ENCODE assay signal across 8 cellular contexts in genomic region chr16:56931253-56931768, GRCh38. TPM values are rescaled to one million over a fixed set of nuclear protein-coding genes. Genes with fewer than 3 reads are reported as not detected.
DNase-seq lines count a peak whose midpoint lies in the region; ATAC-seq and TF ChIP-seq lines count a peak whose summit lies in the region.

No MANE protein-coding gene starts in this region.

- H3K9me3 Mint-ChIP-seq in activated T-helper 2 cell treated with anti-CD3 and anti-CD28 coated beads, Interferon-gamma antibody, Interleukin-2, Interleukin-4, amounts not matched to agents 10 μg/mL and 5 μg/mL and 100 μg/mL, durations not matched to agents 14 hours and 24 hours and 36 hours, result no peaks in the 10 kb centered on the region
- H3K9me3 Mint-ChIP-seq in stimulated activated effector memory CD8-positive, alpha-beta T cell treated with anti-CD3 and anti-CD28 coated beads, Interleukin-12 subunit alpha, Interleukin-12 subunit beta, amount 100 ng/mL, for 72 hours, result no peaks in the 10 kb centered on the region

- peaks cover 27% of the 10 kb centered on the region for H3K4me1 Mint-ChIP-seq in activated T-helper 2 cell treated with anti-CD3 and anti-CD28 coated beads, Interferon-gamma antibody, Interleukin-2, Interleukin-4, amounts not matched to agents 10 μg/mL and 5 μg/mL and 100 μg/mL, durations not matched to agents 14 hours and 24 hours and 36 hours (ENCODE audit: low read depth)
- peaks cover 37% of the 10 kb centered on the region for H3K4me1 Mint-ChIP-seq in stimulated activated effector memory CD8-positive, alpha-beta T cell treated with anti-CD3 and anti-CD28 coated beads, Interleukin-12 subunit alpha, Interleukin-12 subunit beta, amount 100 ng/mL, for 72 hours

- no peaks in the 10 kb centered on the region for H3K27me3 ChIP-seq in hepatocyte

- H3K79me2 ChIP-seq in hepatocyte, result peaks cover 43% of the 10 kb centered on the region

- no peaks in the 10 kb centered on the region for H3K9me3 ChIP-seq in hepatocyte (ENCODE audit: low read depth)

- H3K36me3 ChIP-seq in hepatocyte (replicated peaks; ENCODE audit: insufficient read depth, low read depth), result no peaks in the 10 kb centered on the region

- intact Hi-C loops in activated T-helper 2 cell treated with anti-CD3 and anti-CD28 coated beads, Interferon-gamma antibody, Interleukin-2, Interleukin-4, amounts not matched to agents 10 μg/mL and 5 μg/mL and 100 μg/mL, durations not matched to agents 14 hours and 24 hours and 36 hours (cut with micrococcal nuclease), result loop anchor here (10.0 kb wide), 2 partner anchors 197 to 673 kb away; partner anchors contain the start of gene NUP93

- no peak for DNase-seq in activated T-helper 2 cell treated with anti-CD3 and anti-CD28 coated beads, Interferon-gamma antibody, Interleukin-2, Interleukin-4, amounts not matched to agents 10 μg/mL and 5 μg/mL and 100 μg/mL, durations not matched to agents 14 hours and 24 hours and 36 hours (ENCODE audit: low spot score)
- peak; percentile 28 for DNase-seq in hepatocyte (ENCODE audit: low spot score)
- DNase-seq in stimulated activated effector memory CD8-positive, alpha-beta T cell treated with anti-CD3 and anti-CD28 coated beads, Interleukin-12 subunit alpha, Interleukin-12 subunit beta, amount 100 ng/mL, for 72 hours (ENCODE audit: low spot score in 2 of 2), result no peak
- no peak for DNase-seq in iPS-NIHi11 (ENCODE audit: low spot score)
- DNase-seq in GM19240 (ENCODE audit: insufficient read length, low spot score), result no peak

- peak overlapping the region; percentile 73 for H3K4me3 Mint-ChIP-seq in activated T-helper 2 cell treated with anti-CD3 and anti-CD28 coated beads, Interferon-gamma antibody, Interleukin-2, Interleukin-4, amounts not matched to agents 10 μg/mL and 5 μg/mL and 100 μg/mL, durations not matched to agents 14 hours and 24 hours and 36 hours (ENCODE audit: low read depth)
- H3K4me3 Mint-ChIP-seq in stimulated activated effector memory CD8-positive, alpha-beta T cell treated with anti-CD3 and anti-CD28 coated beads, Interleukin-12 subunit alpha, Interleukin-12 subunit beta, amount 100 ng/mL, for 72 hours, result peak overlapping the region; percentile 99

- TF ChIP-seq CTCF in hepatocyte (IDR thresholded peaks at IDR 0.05; ENCODE audit: poor library complexity), result no peak

- H3K27ac ChIP-seq in hepatocyte, result peak overlapping the region; percentile 94

- peak overlapping the region; percentile 8; the same call in 1 of the 2 replicates for H3K4me3 ChIP-seq in GM08714 (ENCODE audit: low read length)
- no peak overlapping the region for H3K4me3 ChIP-seq in hepatocyte

- ATAC-seq in GM21390 (IDR thresholded peaks at IDR 0.05; ENCODE audit: unreplicated experiment) (peak; percentile 45), HG03571 (IDR thresholded peaks at IDR 0.05; ENCODE audit: unreplicated experiment) (peak; percentile 28)
- ATAC-seq in stimulated activated effector memory CD8-positive, alpha-beta T cell treated with anti-CD3 and anti-CD28 coated beads, Interleukin-12 subunit alpha, Interleukin-12 subunit beta, amount 100 ng/mL, for 72 hours, result peak; percentile 0

- H3K4me1 ChIP-seq in hepatocyte (ENCODE audit: insufficient read depth), result peaks cover 21% of the 10 kb centered on the region

- H3K27me3 Mint-ChIP-seq in activated T-helper 2 cell treated with anti-CD3 and anti-CD28 coated beads, Interferon-gamma antibody, Interleukin-2, Interleukin-4, amounts not matched to agents 10 μg/mL and 5 μg/mL and 100 μg/mL, durations not matched to agents 14 hours and 24 hours and 36 hours (ENCODE audit: low read depth), result no peaks in the 10 kb centered on the region

- H3K4me2 ChIP-seq in hepatocyte, result peak overlapping the region; percentile 80

- peaks cover 39% of the 10 kb centered on the region for H3K36me3 Mint-ChIP-seq in activated T-helper 2 cell treated with anti-CD3 and anti-CD28 coated beads, Interferon-gamma antibody, Interleukin-2, Interleukin-4, amounts not matched to agents 10 μg/mL and 5 μg/mL and 100 μg/mL, durations not matched to agents 14 hours and 24 hours and 36 hours (ENCODE audit: low read depth)
- H3K36me3 Mint-ChIP-seq in stimulated activated effector memory CD8-positive, alpha-beta T cell treated with anti-CD3 and anti-CD28 coated beads, Interleukin-12 subunit alpha, Interleukin-12 subunit beta, amount 100 ng/mL, for 72 hours, result peaks cover 52% of the 10 kb centered on the region

- peak overlapping the region; percentile 65 for H2AFZ ChIP-seq in hepatocyte

- H3K27ac Mint-ChIP-seq in activated T-helper 2 cell treated with anti-CD3 and anti-CD28 coated beads, Interferon-gamma antibody, Interleukin-2, Interleukin-4, amounts not matched to agents 10 μg/mL and 5 μg/mL and 100 μg/mL, durations not matched to agents 14 hours and 24 hours and 36 hours, result peak overlapping the region; percentile 97
- peak overlapping the region; percentile 100 for H3K27ac Mint-ChIP-seq in stimulated activated effector memory CD8-positive, alpha-beta T cell treated with anti-CD3 and anti-CD28 coated beads, Interleukin-12 subunit alpha, Interleukin-12 subunit beta, amount 100 ng/mL, for 72 hours

- H3K9me2 ChIP-seq in hepatocyte (replicated peaks; ENCODE audit: insufficient read depth), result no peaks in the 10 kb centered on the region

- peaks cover 35% of the 10 kb centered on the region for H4K20me1 ChIP-seq in hepatocyte (ENCODE audit: insufficient read depth, poor library complexity, severe bottlenecking)

- WGBS in hepatocyte (ENCODE audit: low lambda C conversion rate, missing lambda C conversion rate), result 54% methylated on average over 17 of the region's 18 CpGs

RNA-seq across cellular contexts. Expression of gene HERPUD1, which starts 0.6 kb away (rescaled TPM):
- 172 and 175 TPM in 2 replicates for total RNA-seq in activated T-helper 2 cell treated with anti-CD3 and anti-CD28 coated beads, Interferon-gamma antibody, Interleukin-2, Interleukin-4, amounts not matched to agents 10 μg/mL and 5 μg/mL and 100 μg/mL, durations not matched to agents 14 hours and 24 hours and 36 hours
- 201 and 253 TPM in 2 replicates for total RNA-seq in hepatocyte
- polyA plus RNA-seq in hepatocyte, result 185 and 199 TPM in 2 replicates

RNA-seq across cellular contexts. Expression of gene CETP, which starts 30.4 kb away (rescaled TPM):
- total RNA-seq in activated T-helper 2 cell treated with anti-CD3 and anti-CD28 coated beads, Interferon-gamma antibody, Interleukin-2, Interleukin-4, amounts not matched to agents 10 μg/mL and 5 μg/mL and 100 μg/mL, durations not matched to agents 14 hours and 24 hours and 36 hours, result not detected in 2 replicates
- total RNA-seq in hepatocyte, result not detected in 2 replicates
- not detected in 2 replicates for polyA plus RNA-seq in hepatocyte

RNA-seq across cellular contexts. Expression of gene NLRC5, which starts 58.0 kb away (rescaled TPM):
- 166 and 169 TPM in 2 replicates for total RNA-seq in activated T-helper 2 cell treated with anti-CD3 and anti-CD28 coated beads, Interferon-gamma antibody, Interleukin-2, Interleukin-4, amounts not matched to agents 10 μg/mL and 5 μg/mL and 100 μg/mL, durations not matched to agents 14 hours and 24 hours and 36 hours
- total RNA-seq in hepatocyte, result 1.3 and 6.4 TPM in 2 replicates
- 4.5 and 7.0 TPM in 2 replicates for polyA plus RNA-seq in hepatocyte

Comparison
In these comparisons a context has a peak if more than half of its experiments do, and no peak if none do; other contexts are left out.
1. RNA of gene NLRC5, which starts 58.0 kb away (total RNA-seq): 166 to 169 TPM in activated T-helper 2 cell treated with anti-CD3 and anti-CD28 coated beads, Interferon-gamma antibody, Interleukin-2, Interleukin-4, amounts not matched to agents 10 μg/mL and 5 μg/mL and 100 μg/mL, durations not matched to agents 14 hours and 24 hours and 36 hours; 1.3 to 6.4 TPM in hepatocyte; every median in the first group is over 10 times any median in the second.
2. Peak in every context shown above with its lines, with median percentiles within 50 percentile points of each other: ATAC-seq.